3 cellular contexts compared by ENCODE assay signal in the genomic region with DNA sequence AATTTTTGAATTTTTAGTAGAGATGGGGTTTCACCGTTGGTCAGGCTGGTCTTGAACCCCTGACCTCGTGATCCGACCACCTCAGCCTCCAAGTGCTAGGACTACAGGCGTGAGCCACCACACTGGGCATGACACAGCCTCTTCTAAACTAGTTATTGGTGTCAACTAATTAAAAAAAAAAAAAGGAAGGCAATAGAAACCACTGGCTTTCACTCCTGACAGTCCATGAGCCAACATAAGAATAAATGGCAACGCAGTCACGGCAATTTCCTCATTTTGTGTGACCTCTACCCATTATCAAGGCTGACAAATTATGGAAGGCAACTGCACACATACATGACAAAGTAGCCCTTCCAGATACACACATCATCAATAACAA.
TF ChIP-seq lines count a peak whose summit lies in the region.

No MANE protein-coding gene starts in this region.

TF ChIP-seq in IMR-90, 13 proteins besides CTCF, POLR2A, EP300 and RAD21:
- TF ChIP-seq MXI1 (IDR thresholded peaks at IDR 0.05; ENCODE audit: borderline replicate concordance, low read depth, low read length) (no peak), SMC3 (IDR thresholded peaks at IDR 0.05; ENCODE audit: low read depth, low read length) (no peak), RFX5 (IDR thresholded peaks at IDR 0.05; ENCODE audit: low read depth, low read length) (no peak), RCOR1 (IDR thresholded peaks at IDR 0.05; ENCODE audit: insufficient replicate concordance, low read length) (no peak), BHLHE40 (IDR thresholded peaks at IDR 0.05; ENCODE audit: low read depth, low read length) (no peak), CEBPB (IDR thresholded peaks at IDR 0.05; ENCODE audit: low read depth, low read length) (no peak), CHD1 (IDR thresholded peaks at IDR 0.05; ENCODE audit: low read depth, low read length) (no peak), MAFK (IDR thresholded peaks at IDR 0.05; ENCODE audit: low read depth, low read length) (no peak), NFE2L2 (IDR thresholded peaks at IDR 0.05; ENCODE audit: low read depth, low read length) (no peak)
- TF ChIP-seq, protein P1, sequence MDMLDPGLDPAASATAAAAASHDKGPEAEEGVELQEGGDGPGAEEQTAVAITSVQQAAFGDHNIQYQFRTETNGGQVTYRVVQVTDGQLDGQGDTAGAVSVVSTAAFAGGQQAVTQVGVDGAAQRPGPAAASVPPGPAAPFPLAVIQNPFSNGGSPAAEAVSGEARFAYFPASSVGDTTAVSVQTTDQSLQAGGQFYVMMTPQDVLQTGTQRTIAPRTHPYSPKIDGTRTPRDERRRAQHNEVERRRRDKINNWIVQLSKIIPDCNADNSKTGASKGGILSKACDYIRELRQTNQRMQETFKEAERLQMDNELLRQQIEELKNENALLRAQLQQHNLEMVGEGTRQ (IDR thresholded peaks at IDR 0.05; ENCODE audit: low read depth, low read length): no peak

TF ChIP-seq in GM12878, 131 proteins besides CTCF, POLR2A, EP300 and RAD21 (continues in another document):
- no peak for TF ChIP-seq ZBED1 (IDR thresholded peaks at IDR 0.05; ENCODE audit: borderline replicate concordance)
- peak; percentile 45; the same call in 1 of the 2 replicates for TF ChIP-seq ZNF384 (IDR thresholded peaks at IDR 0.05; ENCODE audit: borderline replicate concordance, low read depth, low read length)
- TF ChIP-seq SPI1 (IDR thresholded peaks at IDR 0.05; ENCODE audit: borderline replicate concordance, insufficient read depth, low read depth, low read length): peak; percentile 8; the same call in 1 of the 2 replicates
- TF ChIP-seq, protein P2, sequence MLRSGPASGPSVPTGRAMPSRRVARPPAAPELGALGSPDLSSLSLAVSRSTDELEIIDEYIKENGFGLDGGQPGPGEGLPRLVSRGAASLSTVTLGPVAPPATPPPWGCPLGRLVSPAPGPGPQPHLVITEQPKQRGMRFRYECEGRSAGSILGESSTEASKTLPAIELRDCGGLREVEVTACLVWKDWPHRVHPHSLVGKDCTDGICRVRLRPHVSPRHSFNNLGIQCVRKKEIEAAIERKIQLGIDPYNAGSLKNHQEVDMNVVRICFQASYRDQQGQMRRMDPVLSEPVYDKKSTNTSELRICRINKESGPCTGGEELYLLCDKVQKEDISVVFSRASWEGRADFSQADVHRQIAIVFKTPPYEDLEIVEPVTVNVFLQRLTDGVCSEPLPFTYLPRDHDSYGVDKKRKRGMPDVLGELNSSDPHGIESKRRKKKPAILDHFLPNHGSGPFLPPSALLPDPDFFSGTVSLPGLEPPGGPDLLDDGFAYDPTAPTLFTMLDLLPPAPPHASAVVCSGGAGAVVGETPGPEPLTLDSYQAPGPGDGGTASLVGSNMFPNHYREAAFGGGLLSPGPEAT (IDR thresholded peaks at IDR 0.05; ENCODE audit: low read depth): peak; percentile 42; the same call in 1 of the 2 replicates
- peak in 1 of 2 experiments; percentile 23; a peak in 1 of 4 replicates for TF ChIP-seq BHLHE40 (IDR thresholded peaks at IDR 0.05; ENCODE audit: borderline replicate concordance in 1 of 2, low read depth in 2 of 2, low read length in 1 of 2)
- TF ChIP-seq MTA2 (IDR thresholded peaks at IDR 0.05; ENCODE audit: low read depth): peak; percentile 51; the same call in 1 of the 2 replicates
- TF ChIP-seq, protein P3, sequence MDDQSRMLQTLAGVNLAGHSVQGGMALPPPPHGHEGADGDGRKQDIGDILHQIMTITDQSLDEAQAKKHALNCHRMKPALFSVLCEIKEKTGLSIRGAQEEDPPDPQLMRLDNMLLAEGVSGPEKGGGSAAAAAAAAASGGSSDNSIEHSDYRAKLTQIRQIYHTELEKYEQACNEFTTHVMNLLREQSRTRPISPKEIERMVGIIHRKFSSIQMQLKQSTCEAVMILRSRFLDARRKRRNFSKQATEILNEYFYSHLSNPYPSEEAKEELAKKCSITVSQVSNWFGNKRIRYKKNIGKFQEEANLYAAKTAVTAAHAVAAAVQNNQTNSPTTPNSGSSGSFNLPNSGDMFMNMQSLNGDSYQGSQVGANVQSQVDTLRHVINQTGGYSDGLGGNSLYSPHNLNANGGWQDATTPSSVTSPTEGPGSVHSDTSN (IDR thresholded peaks at IDR 0.05; ENCODE audit: insufficient replicate concordance, low read depth, low read length): peak; percentile 16
- TF ChIP-seq NR2F1 (conservative IDR thresholded peaks at IDR 0.05): peak; percentile 68
- TF ChIP-seq BMI1 (IDR thresholded peaks at IDR 0.05; ENCODE audit: borderline replicate concordance): no peak
- peak; percentile 36 to 42; a peak in 1 of 4 replicates for TF ChIP-seq IKZF2 (IDR thresholded peaks at IDR 0.05)
- TF ChIP-seq, protein P4, sequence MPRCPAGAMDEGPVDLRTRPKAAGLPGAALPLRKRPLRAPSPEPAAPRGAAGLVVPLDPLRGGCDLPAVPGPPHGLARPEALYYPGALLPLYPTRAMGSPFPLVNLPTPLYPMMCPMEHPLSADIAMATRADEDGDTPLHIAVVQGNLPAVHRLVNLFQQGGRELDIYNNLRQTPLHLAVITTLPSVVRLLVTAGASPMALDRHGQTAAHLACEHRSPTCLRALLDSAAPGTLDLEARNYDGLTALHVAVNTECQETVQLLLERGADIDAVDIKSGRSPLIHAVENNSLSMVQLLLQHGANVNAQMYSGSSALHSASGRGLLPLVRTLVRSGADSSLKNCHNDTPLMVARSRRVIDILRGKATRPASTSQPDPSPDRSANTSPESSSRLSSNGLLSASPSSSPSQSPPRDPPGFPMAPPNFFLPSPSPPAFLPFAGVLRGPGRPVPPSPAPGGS (IDR thresholded peaks at IDR 0.05; ENCODE audit: borderline replicate concordance, insufficient read depth, low read depth, low read length, poor library complexity, severe bottlenecking): peak; percentile 78
- TF ChIP-seq, protein P5, sequence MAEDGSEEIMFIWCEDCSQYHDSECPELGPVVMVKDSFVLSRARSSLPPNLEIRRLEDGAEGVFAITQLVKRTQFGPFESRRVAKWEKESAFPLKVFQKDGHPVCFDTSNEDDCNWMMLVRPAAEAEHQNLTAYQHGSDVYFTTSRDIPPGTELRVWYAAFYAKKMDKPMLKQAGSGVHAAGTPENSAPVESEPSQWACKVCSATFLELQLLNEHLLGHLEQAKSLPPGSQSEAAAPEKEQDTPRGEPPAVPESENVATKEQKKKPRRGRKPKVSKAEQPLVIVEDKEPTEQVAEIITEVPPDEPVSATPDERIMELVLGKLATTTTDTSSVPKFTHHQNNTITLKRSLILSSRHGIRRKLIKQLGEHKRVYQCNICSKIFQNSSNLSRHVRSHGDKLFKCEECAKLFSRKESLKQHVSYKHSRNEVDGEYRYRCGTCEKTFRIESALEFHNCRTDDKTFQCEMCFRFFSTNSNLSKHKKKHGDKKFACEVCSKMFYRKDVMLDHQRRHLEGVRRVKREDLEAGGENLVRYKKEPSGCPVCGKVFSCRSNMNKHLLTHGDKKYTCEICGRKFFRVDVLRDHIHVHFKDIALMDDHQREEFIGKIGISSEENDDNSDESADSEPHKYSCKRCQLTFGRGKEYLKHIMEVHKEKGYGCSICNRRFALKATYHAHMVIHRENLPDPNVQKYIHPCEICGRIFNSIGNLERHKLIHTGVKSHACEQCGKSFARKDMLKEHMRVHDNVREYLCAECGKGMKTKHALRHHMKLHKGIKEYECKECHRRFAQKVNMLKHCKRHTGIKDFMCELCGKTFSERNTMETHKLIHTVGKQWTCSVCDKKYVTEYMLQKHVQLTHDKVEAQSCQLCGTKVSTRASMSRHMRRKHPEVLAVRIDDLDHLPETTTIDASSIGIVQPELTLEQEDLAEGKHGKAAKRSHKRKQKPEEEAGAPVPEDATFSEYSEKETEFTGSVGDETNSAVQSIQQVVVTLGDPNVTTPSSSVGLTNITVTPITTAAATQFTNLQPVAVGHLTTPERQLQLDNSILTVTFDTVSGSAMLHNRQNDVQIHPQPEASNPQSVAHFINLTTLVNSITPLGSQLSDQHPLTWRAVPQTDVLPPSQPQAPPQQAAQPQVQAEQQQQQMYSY (CRISPR knock-in tag; IDR thresholded peaks at IDR 0.05): no peak
- TF ChIP-seq BRCA1 (IDR thresholded peaks at IDR 0.05; ENCODE audit: low read depth, low read length): no peak
- TF ChIP-seq MYC (IDR thresholded peaks at IDR 0.05; ENCODE audit: insufficient read depth, insufficient read length, insufficient replicate concordance, low read length, severe bottlenecking): no peak

TF ChIP-seq in SK-N-SH treated with all-trans-retinoic acid at 6 μM for 48 hours, 23 proteins besides CTCF, POLR2A, EP300 and RAD21:
- TF ChIP-seq, protein P6, sequence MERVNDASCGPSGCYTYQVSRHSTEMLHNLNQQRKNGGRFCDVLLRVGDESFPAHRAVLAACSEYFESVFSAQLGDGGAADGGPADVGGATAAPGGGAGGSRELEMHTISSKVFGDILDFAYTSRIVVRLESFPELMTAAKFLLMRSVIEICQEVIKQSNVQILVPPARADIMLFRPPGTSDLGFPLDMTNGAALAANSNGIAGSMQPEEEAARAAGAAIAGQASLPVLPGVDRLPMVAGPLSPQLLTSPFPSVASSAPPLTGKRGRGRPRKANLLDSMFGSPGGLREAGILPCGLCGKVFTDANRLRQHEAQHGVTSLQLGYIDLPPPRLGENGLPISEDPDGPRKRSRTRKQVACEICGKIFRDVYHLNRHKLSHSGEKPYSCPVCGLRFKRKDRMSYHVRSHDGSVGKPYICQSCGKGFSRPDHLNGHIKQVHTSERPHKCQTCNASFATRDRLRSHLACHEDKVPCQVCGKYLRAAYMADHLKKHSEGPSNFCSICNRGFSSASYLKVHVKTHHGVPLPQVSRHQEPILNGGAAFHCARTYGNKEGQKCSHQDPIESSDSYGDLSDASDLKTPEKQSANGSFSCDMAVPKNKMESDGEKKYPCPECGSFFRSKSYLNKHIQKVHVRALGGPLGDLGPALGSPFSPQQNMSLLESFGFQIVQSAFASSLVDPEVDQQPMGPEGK (CRISPR knock-in tag; IDR thresholded peaks at IDR 0.05; ENCODE audit: borderline replicate concordance): no peak
- TF ChIP-seq PPARA (CRISPR knock-in tag; IDR thresholded peaks at IDR 0.05; ENCODE audit: borderline replicate concordance) (no peak), ZNF8 (CRISPR knock-in tag; IDR thresholded peaks at IDR 0.05) (no peak), TCF4 (CRISPR knock-in tag; IDR thresholded peaks at IDR 0.05; ENCODE audit: borderline replicate concordance) (no peak), ZFP30 (CRISPR knock-in tag; IDR thresholded peaks at IDR 0.05) (no peak), CSDC2 (CRISPR knock-in tag; IDR thresholded peaks at IDR 0.05) (no peak), ESRRG (CRISPR knock-in tag; IDR thresholded peaks at IDR 0.05) (no peak), ZNF565 (CRISPR knock-in tag; conservative IDR thresholded peaks at IDR 0.05; ENCODE audit: low read depth) (no peak), ZFP3 (CRISPR knock-in tag; IDR thresholded peaks at IDR 0.05) (no peak), ISL1 (CRISPR knock-in tag; IDR thresholded peaks at IDR 0.05) (no peak), ZC3H10 (CRISPR knock-in tag; IDR thresholded peaks at IDR 0.05) (no peak), GLIS3 (CRISPR knock-in tag; IDR thresholded peaks at IDR 0.05) (no peak), ARNTL (CRISPR knock-in tag; IDR thresholded peaks at IDR 0.05; ENCODE audit: borderline replicate concordance, low read depth) (no peak), BACH2 (CRISPR knock-in tag; IDR thresholded peaks at IDR 0.05; ENCODE audit: borderline replicate concordance) (no peak), ZNF70 (CRISPR knock-in tag; IDR thresholded peaks at IDR 0.05) (no peak), SNAI2 (CRISPR knock-in tag; IDR thresholded peaks at IDR 0.05) (no peak)
- TF ChIP-seq, protein P7, sequence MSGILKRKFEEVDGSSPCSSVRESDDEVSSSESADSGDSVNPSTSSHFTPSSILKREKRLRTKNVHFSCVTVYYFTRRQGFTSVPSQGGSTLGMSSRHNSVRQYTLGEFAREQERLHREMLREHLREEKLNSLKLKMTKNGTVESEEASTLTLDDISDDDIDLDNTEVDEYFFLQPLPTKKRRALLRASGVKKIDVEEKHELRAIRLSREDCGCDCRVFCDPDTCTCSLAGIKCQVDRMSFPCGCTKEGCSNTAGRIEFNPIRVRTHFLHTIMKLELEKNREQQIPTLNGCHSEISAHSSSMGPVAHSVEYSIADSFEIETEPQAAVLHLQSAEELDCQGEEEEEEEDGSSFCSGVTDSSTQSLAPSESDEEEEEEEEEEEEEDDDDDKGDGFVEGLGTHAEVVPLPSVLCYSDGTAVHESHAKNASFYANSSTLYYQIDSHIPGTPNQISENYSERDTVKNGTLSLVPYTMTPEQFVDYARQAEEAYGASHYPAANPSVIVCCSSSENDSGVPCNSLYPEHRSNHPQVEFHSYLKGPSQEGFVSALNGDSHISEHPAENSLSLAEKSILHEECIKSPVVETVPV (CRISPR knock-in tag; IDR thresholded peaks at IDR 0.05): no peak
- TF ChIP-seq, protein P8, sequence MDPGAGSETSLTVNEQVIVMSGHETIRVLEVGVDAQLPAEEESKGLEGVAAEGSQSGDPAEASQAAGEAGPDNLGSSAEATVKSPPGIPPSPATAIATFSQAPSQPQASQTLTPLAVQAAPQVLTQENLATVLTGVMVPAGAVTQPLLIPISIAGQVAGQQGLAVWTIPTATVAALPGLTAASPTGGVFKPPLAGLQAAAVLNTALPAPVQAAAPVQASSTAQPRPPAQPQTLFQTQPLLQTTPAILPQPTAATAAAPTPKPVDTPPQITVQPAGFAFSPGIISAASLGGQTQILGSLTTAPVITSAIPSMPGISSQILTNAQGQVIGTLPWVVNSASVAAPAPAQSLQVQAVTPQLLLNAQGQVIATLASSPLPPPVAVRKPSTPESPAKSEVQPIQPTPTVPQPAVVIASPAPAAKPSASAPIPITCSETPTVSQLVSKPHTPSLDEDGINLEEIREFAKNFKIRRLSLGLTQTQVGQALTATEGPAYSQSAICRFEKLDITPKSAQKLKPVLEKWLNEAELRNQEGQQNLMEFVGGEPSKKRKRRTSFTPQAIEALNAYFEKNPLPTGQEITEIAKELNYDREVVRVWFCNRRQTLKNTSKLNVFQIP (CRISPR knock-in tag; IDR thresholded peaks at IDR 0.05; ENCODE audit: borderline replicate concordance, low read depth): no peak
- TF ChIP-seq, protein P9, sequence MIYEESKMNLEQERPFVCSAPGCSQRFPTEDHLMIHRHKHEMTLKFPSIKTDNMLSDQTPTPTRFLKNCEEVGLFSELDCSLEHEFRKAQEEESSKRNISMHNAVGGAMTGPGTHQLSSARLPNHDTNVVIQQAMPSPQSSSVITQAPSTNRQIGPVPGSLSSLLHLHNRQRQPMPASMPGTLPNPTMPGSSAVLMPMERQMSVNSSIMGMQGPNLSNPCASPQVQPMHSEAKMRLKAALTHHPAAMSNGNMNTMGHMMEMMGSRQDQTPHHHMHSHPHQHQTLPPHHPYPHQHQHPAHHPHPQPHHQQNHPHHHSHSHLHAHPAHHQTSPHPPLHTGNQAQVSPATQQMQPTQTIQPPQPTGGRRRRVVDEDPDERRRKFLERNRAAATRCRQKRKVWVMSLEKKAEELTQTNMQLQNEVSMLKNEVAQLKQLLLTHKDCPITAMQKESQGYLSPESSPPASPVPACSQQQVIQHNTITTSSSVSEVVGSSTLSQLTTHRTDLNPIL (CRISPR knock-in tag; IDR thresholded peaks at IDR 0.05; ENCODE audit: low read depth): no peak
